ENCODE assay signal across 15 cellular contexts in the genomic region with DNA sequence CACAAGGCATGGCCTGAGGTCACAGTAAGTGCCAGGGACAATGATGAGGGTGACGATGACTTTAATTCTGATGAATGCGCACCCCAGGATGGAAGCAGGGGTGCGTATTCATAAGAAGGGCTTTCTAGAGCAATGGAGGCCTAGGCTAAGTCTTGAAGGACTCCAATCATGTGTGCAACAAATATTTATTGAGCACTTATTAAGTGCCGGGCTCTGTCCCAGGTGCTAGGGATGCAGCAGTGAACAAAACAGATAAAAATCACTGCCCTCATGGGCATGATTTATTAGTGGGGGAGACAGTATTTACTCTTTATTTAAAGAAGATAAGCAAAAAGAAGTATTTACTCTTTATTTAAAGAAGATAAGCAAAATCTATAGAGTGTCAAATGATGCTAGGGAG.
"Had no signal": no experiment of that assay in that cellular context is flagged by ENCODE, and none has a peak within 500 bp of the region (broad histone marks: within the 10 kb centered on the region; RNA-seq: fewer than 3 reads in every experiment).

No MANE protein-coding gene starts in this region.

- H3K27ac Mint-ChIP-seq: activated B cell treated with CpG ODN at 0.5 μM for 24 hours; activated CD4-positive, alpha-beta T cell treated with anti-CD3 and anti-CD28 coated beads, Interleukin-2, amount 10 ng/mL, durations not matched to agents 7 days and 5 days; activated T-cell treated with anti-CD3 and anti-CD28 coated beads, Interleukin-2, amount 50 U/mL, for 72 hours; memory B cell; natural killer cell had no signal

- H3K4me3 Mint-ChIP-seq: activated B cell treated with CpG ODN at 0.5 μM for 24 hours; activated CD4-positive, alpha-beta T cell treated with anti-CD3 and anti-CD28 coated beads, Interleukin-2, amount 10 ng/mL, durations not matched to agents 7 days and 5 days; memory B cell; natural killer cell had no signal

- H3K4me1 ChIP-seq: left ventricle myocardium inferior had no signal

- H3K27ac ChIP-seq: left ventricle myocardium inferior had no signal

- H3K36me3 Mint-ChIP-seq: natural killer cell had no signal

- H3K4me1 Mint-ChIP-seq: activated CD4-positive, alpha-beta T cell treated with anti-CD3 and anti-CD28 coated beads, Interleukin-2, amount 10 ng/mL, durations not matched to agents 7 days and 5 days had no signal

- H3K36me3 ChIP-seq: esophagus squamous epithelium, left ventricle myocardium inferior had no signal

- DNase-seq: activated B cell treated with CpG ODN at 0.5 μM for 24 hours; activated CD4-positive, alpha-beta T cell treated with anti-CD3 and anti-CD28 coated beads, Interleukin-2, amount 10 ng/mL, durations not matched to agents 7 days and 5 days; activated CD8-positive, alpha-beta memory T cell treated with anti-CD3 and anti-CD28 coated beads, Interleukin-2, amount 50 U/mL, for 48 hours; activated T-cell treated with anti-CD3 and anti-CD28 coated beads, Interleukin-2, amount 50 U/mL, for 72 hours; esophagus squamous epithelium; hippocampal formation; kidney; left ventricle myocardium inferior; natural killer cell; right cardiac atrium; stimulated activated CD4-positive, alpha-beta T cell treated with anti-CD3 and anti-CD28 coated beads, Interleukin-15, amount 100 ng/mL, for 24 hours; stimulated activated CD4-positive, alpha-beta T cell treated with anti-CD3 and anti-CD28 coated beads, Interleukin-4, amount 100 ng/mL, for 1 hour; stimulated activated naive CD4-positive, alpha-beta T cell had no signal

- ATAC-seq: natural killer cell, right cardiac atrium had no signal

- H3K4me3 ChIP-seq: esophagus squamous epithelium, left ventricle myocardium inferior, skin epidermis had no signal
